13 cellular contexts compared by ENCODE assay signal in genomic region chr14:105275267-105275946, GRCh38. TPM values are rescaled to one million over a fixed set of nuclear protein-coding genes. Genes with fewer than 3 reads are reported as not detected.
DNase-seq lines count a peak whose midpoint lies in the region; ATAC-seq and TF ChIP-seq lines count a peak whose summit lies in the region.
"Had no signal": no experiment of that assay in that cellular context is flagged by ENCODE, and none has a peak within 500 bp of the region (broad histone marks: within the 10 kb centered on the region; RNA-seq: fewer than 3 reads in every experiment).

No MANE protein-coding gene starts in this region.

- H3K27ac ChIP-seq in left ventricle myocardium inferior (replicated peaks) (no peak overlapping the region), vagina (peak overlapping the region; percentile 59)
- H3K27ac ChIP-seq: A549 had no signal

- H3K9me3 ChIP-seq in left ventricle myocardium inferior (replicated peaks) (no peaks in the 10 kb centered on the region), vagina (no peaks in the 10 kb centered on the region)
- H3K9me3 ChIP-seq: A549 had no signal

- H3K36me3 Mint-ChIP-seq in mesothelial cell of epicardium = peaks cover 3% of the 10 kb centered on the region
- H3K36me3 Mint-ChIP-seq: activated naive CD8-positive, alpha-beta T cell treated with anti-CD3 and anti-CD28 coated beads, Interleukin-2, amount 10 ng/mL, durations not matched to agents 7 days and 5 days had no signal

- no peak for TF ChIP-seq POLR2A in vagina (IDR thresholded peaks at IDR 0.05)

- H3K4me3 ChIP-seq in left ventricle myocardium inferior = no peak overlapping the region
- H3K4me3 ChIP-seq in vagina = no peak overlapping the region
- H3K4me3 ChIP-seq: A549 had no signal

- DNase-seq in Right ventricle myocardium inferior (ENCODE audit: missing footprints) (peak; percentile 65), left ventricle myocardium inferior (no peak), dedifferentiated amniotic fluid mesenchymal stem cell (ENCODE audit: extremely low spot score) (peak; percentile 59), mesothelial cell of epicardium (ENCODE audit: low spot score in 2 of 2, unreplicated experiment in 2 of 2) (no peak), vagina (ENCODE audit: extremely low spot score in 2 of 2) (no peak), ecto neural progenitor cell (ENCODE audit: low spot score) (no peak), MV-4-11 (lab: John Stamatoyannopoulos, UW) (no peak)
- DNase-seq in effector CD4-positive, alpha-beta T cell = no peak
- DNase-seq: activated naive CD8-positive, alpha-beta T cell treated with anti-CD3 and anti-CD28 coated beads, Interleukin-2, amount 10 ng/mL, durations not matched to agents 7 days and 5 days; naive thymus-derived CD8-positive, alpha-beta T cell; NK-92 treated with Interleukin-12 subunit alpha and Interleukin-12 subunit beta, amount 100 ng/mL, for 24 hours; T-helper 2 cell had no signal

- H3K4me1 Mint-ChIP-seq in mesothelial cell of epicardium = peaks cover 26% of the 10 kb centered on the region
- H3K4me1 Mint-ChIP-seq: activated naive CD8-positive, alpha-beta T cell treated with anti-CD3 and anti-CD28 coated beads, Interleukin-2, amount 10 ng/mL, durations not matched to agents 7 days and 5 days had no signal

- peak; percentile 86 for ATAC-seq in Right ventricle myocardium inferior
- ATAC-seq: A549; naive thymus-derived CD8-positive, alpha-beta T cell had no signal

- intact Hi-C loops in Right ventricle myocardium inferior (cut with DNase I) (no loop called here), left ventricle myocardium inferior (cut with micrococcal nuclease) (no loop called here), vagina (cut with DNase I) (no loop called here)

- H3K4me3 Mint-ChIP-seq in mesothelial cell of epicardium = no peak overlapping the region
- H3K4me3 Mint-ChIP-seq: activated naive CD8-positive, alpha-beta T cell treated with anti-CD3 and anti-CD28 coated beads, Interleukin-2, amount 10 ng/mL, durations not matched to agents 7 days and 5 days; naive thymus-derived CD8-positive, alpha-beta T cell had no signal

- H3K27me3 ChIP-seq in left ventricle myocardium inferior (ENCODE audit: low read depth) (no peaks in the 10 kb centered on the region), vagina (no peaks in the 10 kb centered on the region)

- H3K4me1 ChIP-seq in left ventricle myocardium inferior (peaks cover 14% of the 10 kb centered on the region), vagina (peaks cover 8% of the 10 kb centered on the region)
- H3K4me1 ChIP-seq: A549 had no signal

- TF ChIP-seq CTCF in left ventricle myocardium inferior (IDR thresholded peaks at IDR 0.05; ENCODE audit: borderline replicate concordance) = no peak
- no peak for TF ChIP-seq CTCF in mesothelial cell of epicardium (IDR thresholded peaks at IDR 0.05; ENCODE audit: unreplicated experiment)
- no peak for TF ChIP-seq CTCF in vagina (IDR thresholded peaks at IDR 0.05)

- peak overlapping the region; percentile 73 for H3K27ac Mint-ChIP-seq in mesothelial cell of epicardium
- H3K27ac Mint-ChIP-seq: activated naive CD8-positive, alpha-beta T cell treated with anti-CD3 and anti-CD28 coated beads, Interleukin-2, amount 10 ng/mL, durations not matched to agents 7 days and 5 days had no signal

- H3K36me3 ChIP-seq in left ventricle myocardium inferior (no peaks in the 10 kb centered on the region), vagina (no peaks in the 10 kb centered on the region)

- H3K27me3 Mint-ChIP-seq in mesothelial cell of epicardium (ENCODE audit: low read depth) = no peaks in the 10 kb centered on the region
- H3K27me3 Mint-ChIP-seq: activated naive CD8-positive, alpha-beta T cell treated with anti-CD3 and anti-CD28 coated beads, Interleukin-2, amount 10 ng/mL, durations not matched to agents 7 days and 5 days; naive thymus-derived CD8-positive, alpha-beta T cell had no signal

- H3K9me3 Mint-ChIP-seq in mesothelial cell of epicardium = no peaks in the 10 kb centered on the region
- H3K9me3 Mint-ChIP-seq: activated naive CD8-positive, alpha-beta T cell treated with anti-CD3 and anti-CD28 coated beads, Interleukin-2, amount 10 ng/mL, durations not matched to agents 7 days and 5 days; naive thymus-derived CD8-positive, alpha-beta T cell had no signal

RNA-seq across cellular contexts. Expression of gene BRF1, which starts 25.4 kb away (rescaled TPM):
- total RNA-seq in Right ventricle myocardium inferior (19.0 TPM), left ventricle myocardium inferior (19.8 TPM), mesothelial cell of epicardium (72.8 to 78.6 TPM (median 75.0 TPM) in 3 replicates), vagina (64.6 TPM)

RNA-seq across cellular contexts. Expression of gene BTBD6, which starts 27.1 kb away (rescaled TPM):
- total RNA-seq in Right ventricle myocardium inferior (48.8 TPM), left ventricle myocardium inferior (45.3 TPM), mesothelial cell of epicardium (38.4 to 41.2 TPM (median 39.8 TPM) in 3 replicates), vagina (45.9 TPM)

RNA-seq across cellular contexts. Expression of gene PACS2, which starts 39.1 kb away (rescaled TPM):
- total RNA-seq in Right ventricle myocardium inferior = 69.1 TPM
- 64.0 TPM for total RNA-seq in left ventricle myocardium inferior
- 135 to 147 TPM (median 138 TPM) in 3 replicates for total RNA-seq in mesothelial cell of epicardium
- total RNA-seq in vagina = 64.8 TPM

Comparison
In these comparisons a context has a peak if more than half of its experiments do, and no peak if none do; other contexts are left out.
1. DNase-seq: peak in Right ventricle myocardium inferior (single experiment) and dedifferentiated amniotic fluid mesenchymal stem cell (single experiment); none in left ventricle myocardium inferior (single experiment), mesothelial cell of epicardium (0 of 2), vagina (0 of 2), effector CD4-positive, alpha-beta T cell (single experiment), ecto neural progenitor cell (single experiment) and MV-4-11 (single experiment).